20 cellular contexts compared by ENCODE assay signal in the genomic region with DNA sequence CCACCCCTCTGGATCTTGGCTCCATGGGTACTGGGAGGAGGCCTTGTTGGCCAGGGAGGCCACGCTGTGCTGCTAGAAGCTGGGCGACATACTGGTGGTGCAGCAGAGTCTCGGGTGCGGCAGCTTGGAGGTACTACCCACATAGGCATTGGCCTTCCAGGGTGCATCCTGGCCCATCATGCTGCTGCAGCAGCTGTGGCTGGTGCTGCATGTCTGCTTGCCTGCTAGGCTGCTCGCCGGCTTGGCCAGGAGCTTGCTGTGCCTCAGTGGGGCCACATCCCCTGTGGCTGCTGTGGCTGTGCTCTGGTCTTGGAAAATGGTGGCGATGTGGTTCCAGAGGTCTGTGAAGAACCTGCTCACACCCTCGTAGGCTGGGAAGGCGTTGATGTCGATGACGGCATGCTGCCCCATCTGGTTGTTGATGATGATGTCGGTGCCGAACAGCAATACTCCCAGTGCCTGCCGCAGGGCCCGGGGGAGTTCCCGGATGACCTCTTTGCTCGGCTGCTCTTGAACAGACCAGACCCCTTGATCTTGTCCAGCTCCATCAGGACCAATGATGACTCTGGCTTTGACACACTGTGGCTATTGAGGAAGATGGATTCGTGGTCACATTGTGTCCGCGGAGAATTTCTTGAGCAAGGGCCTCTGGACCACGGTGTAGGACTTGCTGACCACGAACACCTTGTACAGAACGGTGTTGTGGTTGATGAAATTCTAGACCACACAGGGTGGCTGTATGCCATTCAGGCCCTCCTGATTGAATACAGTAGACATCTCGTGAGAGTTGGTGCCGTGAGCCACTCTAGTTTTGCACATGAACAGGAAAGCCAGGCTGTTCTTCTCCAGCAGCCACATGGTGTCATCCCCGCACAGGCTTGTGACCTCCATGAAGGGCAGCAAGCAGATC. TPM values are rescaled to one million over a fixed set of nuclear protein-coding genes. Genes with fewer than 3 reads are reported as not detected.
DNase-seq lines count a peak whose midpoint lies in the region; ATAC-seq lines count a peak whose summit lies in the region.
"Had no signal": no experiment of that assay in that cellular context is flagged by ENCODE, and none has a peak within 500 bp of the region (broad histone marks: within the 10 kb centered on the region; RNA-seq: fewer than 3 reads in every experiment).

No MANE protein-coding gene starts in this region.

- H3K4me1 Mint-ChIP-seq in activated CD4-positive, alpha-beta T cell treated with anti-CD3 and anti-CD28 coated beads for 36 hours: peaks cover 2% of the 10 kb centered on the region

- no peaks in the 10 kb centered on the region for H3K27me3 Mint-ChIP-seq in activated CD4-positive, alpha-beta T cell treated with anti-CD3 and anti-CD28 coated beads for 36 hours

- no peak overlapping the region for H3K4me3 Mint-ChIP-seq in activated CD4-positive, alpha-beta T cell treated with anti-CD3 and anti-CD28 coated beads for 36 hours
- H3K4me3 Mint-ChIP-seq: HFFc6 had no signal

- intact Hi-C loops in posterior vena cava (cut with DNase I): no loop called here
- intact Hi-C loops in activated CD4-positive, alpha-beta T cell treated with anti-CD3 and anti-CD28 coated beads for 36 hours (cut with DNase I, micrococcal nuclease): no loop called here

- no peak for ATAC-seq in activated CD4-positive, alpha-beta T cell treated with anti-CD3 and anti-CD28 coated beads for 36 hours
- ATAC-seq in GM19452 (IDR thresholded peaks at IDR 0.05; ENCODE audit: unreplicated experiment): no peak
- no peak for ATAC-seq in HG03432 (IDR thresholded peaks at IDR 0.05; ENCODE audit: unreplicated experiment)

- no peak overlapping the region for H3K27ac Mint-ChIP-seq in activated CD4-positive, alpha-beta T cell treated with anti-CD3 and anti-CD28 coated beads for 36 hours
- H3K27ac Mint-ChIP-seq: HFFc6 had no signal

- peaks cover 25% of the 10 kb centered on the region for H3K36me3 Mint-ChIP-seq in activated CD4-positive, alpha-beta T cell treated with anti-CD3 and anti-CD28 coated beads for 36 hours (ENCODE audit: low read depth)

- DNase-seq in CMK (ENCODE audit: low read depth) (peak; percentile 17), MV-4-11 (lab: John Stamatoyannopoulos, UW) (peak; percentile 27), glomerular visceral epithelial cell (ENCODE audit: extremely low spot score) (peak; percentile 11), posterior vena cava (ENCODE audit: low spot score) (peak; percentile 72), medulla oblongata (ENCODE audit: extremely low spot score) (no peak)
- no peak for DNase-seq in activated CD4-positive, alpha-beta T cell treated with anti-CD3 and anti-CD28 coated beads for 36 hours
- DNase-seq: 8988T, Caco-2, DMS153, HFFc6, Karpas-422, MM.1S, NCI-H1105, NCI-H1694, NCI-H510A treated with DMSO at 0.1 percent for 48 hours, NCI-H774, OCI-M1, SHP77 had no signal

- CTCF ChIA-PET in activated CD4-positive, alpha-beta T cell treated with anti-CD3 and anti-CD28 coated beads for 36 hours (lab: Charles Lee): interaction anchor here (1.2 kb wide), 1 partner anchor 12 kb away, joined by 3 read pairs; the partner anchor contains the start of genes NDUFB11 and RBM10

- POLR2A ChIA-PET in activated CD4-positive, alpha-beta T cell treated with anti-CD3 and anti-CD28 coated beads for 36 hours (lab: Charles Lee): no interaction called here

- H3K9me3 Mint-ChIP-seq in activated CD4-positive, alpha-beta T cell treated with anti-CD3 and anti-CD28 coated beads for 36 hours (ENCODE audit: low read depth): no peaks in the 10 kb centered on the region
- H3K9me3 Mint-ChIP-seq: HFFc6 had no signal

RNA-seq across cellular contexts. Expression of gene RBM10, which starts 11.8 kb away (rescaled TPM):
- 10 to 100 TPM; 17.8 to 20.8 TPM for total RNA-seq in posterior vena cava
- total RNA-seq in activated CD4-positive, alpha-beta T cell treated with anti-CD3 and anti-CD28 coated beads for 36 hours: 10 to 100 TPM; 63.8 to 72.1 TPM

RNA-seq across cellular contexts. Expression of gene NDUFB11, which starts 12.4 kb away (rescaled TPM):
- 10 to 100 TPM; 35.7 to 44.0 TPM for total RNA-seq in posterior vena cava
- 10 to 100 TPM; 89.9 to 90.8 TPM for total RNA-seq in activated CD4-positive, alpha-beta T cell treated with anti-CD3 and anti-CD28 coated beads for 36 hours

RNA-seq across cellular contexts. Expression of gene UBA1, which starts 36.8 kb away (rescaled TPM):
- 100 to 1,000 TPM; 151 to 179 TPM for total RNA-seq in posterior vena cava
- 100 to 1,000 TPM; 224 to 249 TPM for total RNA-seq in activated CD4-positive, alpha-beta T cell treated with anti-CD3 and anti-CD28 coated beads for 36 hours

Comparison
In these comparisons a context has a peak if more than half of its experiments do, and no peak if none do; other contexts are left out.
1. DNase-seq: peak in CMK (single experiment), MV-4-11 (single experiment), glomerular visceral epithelial cell (single experiment) and posterior vena cava (single experiment); none in activated CD4-positive, alpha-beta T cell treated with anti-CD3 and anti-CD28 coated beads for 36 hours (single experiment) and medulla oblongata (single experiment).